In the genomic region with DNA sequence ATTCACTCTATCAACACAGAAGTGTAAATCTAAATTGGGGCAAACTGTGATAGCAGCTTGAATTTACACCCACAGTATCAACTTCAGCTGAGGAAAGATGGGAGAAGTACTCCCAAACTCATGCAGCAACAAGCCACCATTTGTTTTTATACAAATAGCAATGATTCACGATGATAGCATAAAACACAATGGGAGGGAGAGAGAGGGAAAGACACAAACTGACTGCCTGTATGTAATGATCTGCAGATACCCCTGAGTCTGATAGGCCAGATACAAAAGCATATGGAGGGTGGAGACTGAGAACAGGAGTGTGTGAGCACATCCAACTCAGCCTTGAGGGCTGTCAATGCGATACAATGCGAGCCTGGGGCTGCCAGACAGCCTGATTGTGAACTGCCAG, we compare ENCODE assay signal across 25 cellular contexts.
"Had no signal": no experiment of that assay in that cellular context is flagged by ENCODE, and none has a peak within 500 bp of the region (broad histone marks: within the 10 kb centered on the region; RNA-seq: fewer than 3 reads in every experiment).

No MANE protein-coding gene starts in this region.

- H3K27ac Mint-ChIP-seq: naive thymus-derived CD8-positive, alpha-beta T cell; nephron progenitor cell; stimulated activated effector memory CD8-positive, alpha-beta T cell treated with anti-CD3 and anti-CD28 coated beads, Interleukin-12 subunit alpha, Interleukin-12 subunit beta, amount 100 ng/mL, for 72 hours had no signal

- ATAC-seq: esophagus mucosa; gastrocnemius medialis; left lobe of liver; naive thymus-derived CD8-positive, alpha-beta T cell; psoas muscle; right cardiac atrium; stimulated activated effector memory CD8-positive, alpha-beta T cell treated with anti-CD3 and anti-CD28 coated beads, Interleukin-12 subunit alpha, Interleukin-12 subunit beta, amount 100 ng/mL, for 72 hours; stimulated activated naive CD8-positive, alpha-beta T cell treated with anti-CD3 and anti-CD28 coated beads, Interleukin-15, Interleukin-2, amounts not matched to agents 100 U/mL and 50 U/mL, for 24 hours had no signal

- H3K4me3 Mint-ChIP-seq: naive thymus-derived CD8-positive, alpha-beta T cell; nephron progenitor cell; stimulated activated effector memory CD8-positive, alpha-beta T cell treated with anti-CD3 and anti-CD28 coated beads, Interleukin-12 subunit alpha, Interleukin-12 subunit beta, amount 100 ng/mL, for 72 hours had no signal

- H3K9me3 ChIP-seq: gastrocnemius medialis, ovary, psoas muscle, sigmoid colon, thoracic aorta, tibial nerve, upper lobe of left lung had no signal

- FAIRE-seq: endometrium, kidney, urothelium cell line had no signal

- H3K27ac ChIP-seq: coronary artery, gastrocnemius medialis, ovary, psoas muscle, sigmoid colon, tibial nerve, upper lobe of left lung had no signal

- DNase-seq: dermis blood vessel endothelial cell; effector memory CD4-positive, alpha-beta T cell; gastrocnemius medialis; head of caudate nucleus; kidney; naive thymus-derived CD8-positive, alpha-beta T cell; nephron progenitor cell; occipital lobe; ovary; posterior cingulate gyrus; psoas muscle; right cardiac atrium; sigmoid colon; stimulated activated CD4-positive, alpha-beta T cell treated with anti-CD3 and anti-CD28 coated beads, Interleukin-2, amount 100 ng/mL, for 24 hours; stimulated activated CD4-positive, alpha-beta T cell treated with anti-CD3 and anti-CD28 coated beads, Interleukin-4, amount 100 ng/mL, for 24 hours; stimulated activated naive CD8-positive, alpha-beta T cell treated with anti-CD3 and anti-CD28 coated beads, Interleukin-15, Interleukin-2, amounts not matched to agents 100 U/mL and 50 U/mL, for 24 hours; upper lobe of left lung had no signal

- H3K4me3 ChIP-seq: coronary artery, gastrocnemius medialis, ovary, psoas muscle, sigmoid colon, thoracic aorta, tibial nerve, upper lobe of left lung had no signal

- H3K36me3 Mint-ChIP-seq: naive thymus-derived CD8-positive, alpha-beta T cell; stimulated activated effector memory CD8-positive, alpha-beta T cell treated with anti-CD3 and anti-CD28 coated beads, Interleukin-12 subunit alpha, Interleukin-12 subunit beta, amount 100 ng/mL, for 72 hours had no signal

- H3K4me1 Mint-ChIP-seq: naive thymus-derived CD8-positive, alpha-beta T cell; nephron progenitor cell; stimulated activated effector memory CD8-positive, alpha-beta T cell treated with anti-CD3 and anti-CD28 coated beads, Interleukin-12 subunit alpha, Interleukin-12 subunit beta, amount 100 ng/mL, for 72 hours had no signal

- H3K27me3 Mint-ChIP-seq: naive thymus-derived CD8-positive, alpha-beta T cell had no signal

- H3K9me3 Mint-ChIP-seq: nephron progenitor cell had no signal

- H3K27me3 ChIP-seq: gastrocnemius medialis, ovary, sigmoid colon, tibial nerve, upper lobe of left lung had no signal

- H3K36me3 ChIP-seq: gastrocnemius medialis, ovary, sigmoid colon, thoracic aorta, tibial nerve, upper lobe of left lung had no signal

- H3K4me1 ChIP-seq: gastrocnemius medialis, psoas muscle, sigmoid colon, upper lobe of left lung had no signal
